9 cellular contexts compared by ENCODE assay signal in the genomic region with DNA sequence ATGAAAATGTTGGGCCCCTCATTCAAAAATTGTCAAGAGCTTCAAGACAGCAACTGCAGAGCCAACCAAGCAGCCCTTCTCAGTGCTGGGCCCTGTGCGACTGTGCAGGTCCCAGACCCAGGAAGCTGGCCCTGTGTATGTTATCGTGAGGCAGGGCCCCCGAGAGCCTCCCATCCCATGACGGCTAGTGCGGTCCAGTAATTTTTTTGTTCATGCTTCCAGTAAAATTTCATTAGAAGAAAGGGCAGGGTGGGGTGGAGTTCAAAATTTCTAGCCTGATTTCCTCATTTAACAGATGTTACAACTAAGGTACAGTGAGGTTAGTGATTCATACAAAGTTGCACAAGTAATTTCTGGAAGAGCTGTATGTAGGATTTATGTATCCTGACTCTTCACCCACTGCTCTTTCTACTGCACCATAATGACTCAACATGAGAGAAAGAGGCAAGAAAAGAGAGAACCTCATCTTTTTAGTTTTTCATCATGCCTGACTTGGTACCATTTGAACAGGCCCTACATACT.
DNase-seq lines count a peak whose midpoint lies in the region; ATAC-seq and TF ChIP-seq lines count a peak whose summit lies in the region.
"Had no signal": no experiment of that assay in that cellular context is flagged by ENCODE, and none has a peak within 500 bp of the region (broad histone marks: within the 10 kb centered on the region; RNA-seq: fewer than 3 reads in every experiment).

No MANE protein-coding gene starts in this region.

- CTCF ChIA-PET in T-cell (lab: Charles Lee) = interaction anchor here in 1 of 2 donors (0.6 kb wide), 1 partner anchor 1212 kb away, joined by 3 read pairs; no protein-coding TSS in a partner anchor

- ATAC-seq in GM21723 (IDR thresholded peaks at IDR 0.05; ENCODE audit: unreplicated experiment) = peak; percentile 57
- ATAC-seq in T-cell (replicated peaks in 1 of 4) = no peak

- H3K27me3 Mint-ChIP-seq in T-cell = no peaks in the 10 kb centered on the region

- H3K4me1 ChIP-seq in Peyer's patch (peaks cover 0 to 3% (median 0%) of the 10 kb centered on the region in 4 donors), subcutaneous abdominal adipose tissue (ENCODE audit: control insufficient read depth in 5 of 5, insufficient read depth in 5 of 5, low read length in 5 of 5) (peaks cover 0 to 21% (median 14%) of the 10 kb centered on the region in 5 donors)

- H3K4me1 Mint-ChIP-seq in T-cell = peaks cover 0 to 10% (median 5%) of the 10 kb centered on the region in 3 donors

- TF ChIP-seq CTCF in Peyer's patch (IDR thresholded peaks at IDR 0.05) (no peak), fibroblast of the aortic adventitia (IDR thresholded peaks at IDR 0.05; ENCODE audit: insufficient read depth, low read length) (no peak)

- DNase-seq in EH (ENCODE audit: low read depth) (peak; percentile 82), Peyer's patch (no peak), fibroblast of the aortic adventitia (ENCODE audit: low read depth) (peak; percentile 95), NCI-H2029 (lab: John Stamatoyannopoulos, UW) (no peak), T-cell (no peak), dermis blood vessel endothelial cell (no peak)
- DNase-seq: heart right ventricle had no signal

- POLR2A ChIA-PET in T-cell (lab: Charles Lee) = no interaction called here

- no peak overlapping the region for H3K4me3 ChIP-seq in Peyer's patch
- H3K4me3 ChIP-seq in fibroblast of the aortic adventitia (ENCODE audit: low read depth, low read length) = no peak overlapping the region
- H3K4me3 ChIP-seq in subcutaneous abdominal adipose tissue (ENCODE audit: low read depth in 1 of 5, low read length in 5 of 5) = no peak overlapping the region
- H3K4me3 ChIP-seq: heart right ventricle had no signal

- H3K27me3 ChIP-seq in Peyer's patch (no peaks in the 10 kb centered on the region), subcutaneous abdominal adipose tissue (ENCODE audit: control insufficient read depth in 5 of 5, insufficient read depth in 4 of 5, low read length in 5 of 5) (no peaks in the 10 kb centered on the region)
- H3K27me3 ChIP-seq: heart right ventricle had no signal

- TF ChIP-seq POLR2A in Peyer's patch (IDR thresholded peaks at IDR 0.05) = no peak

- no peak overlapping the region for H3K4me3 Mint-ChIP-seq in T-cell

- H3K27ac ChIP-seq in Peyer's patch = peak overlapping the region in 3 of 4 donors; percentile 7 to 39 (median 34)
- peak overlapping the region; percentile 92 for H3K27ac ChIP-seq in subcutaneous abdominal adipose tissue (ENCODE audit: low read depth, low read length)

- H3K9ac ChIP-seq in subcutaneous abdominal adipose tissue (ENCODE audit: low read length in 5 of 5) = peak overlapping the region in 3 of 5 donors; percentile 6 to 61 (median 52)

- H3K36me3 ChIP-seq in Peyer's patch (no peaks in the 10 kb centered on the region), subcutaneous abdominal adipose tissue (ENCODE audit: control insufficient read depth in 5 of 5, insufficient read depth in 5 of 5, low read length in 5 of 5) (peaks cover 7 to 27% (median 8%) of the 10 kb centered on the region in 5 donors)

- peak overlapping the region in 1 of 2 donors; percentile 28 for H3K27ac Mint-ChIP-seq in T-cell

- H3K9me3 Mint-ChIP-seq in T-cell = no peaks in the 10 kb centered on the region

- H3K36me3 Mint-ChIP-seq in T-cell = peaks cover 9% of the 10 kb centered on the region

- H3K9me3 ChIP-seq in Peyer's patch (no peaks in the 10 kb centered on the region), subcutaneous abdominal adipose tissue (ENCODE audit: control insufficient read depth in 5 of 5, low read length in 5 of 5) (no peaks in the 10 kb centered on the region)
- H3K9me3 ChIP-seq: heart right ventricle had no signal

Comparison
In these comparisons a context has a peak if more than half of its experiments do, and no peak if none do; other contexts are left out.
1. DNase-seq: peak in EH (single experiment) and fibroblast of the aortic adventitia (single experiment); none in Peyer's patch (0 of 3), NCI-H2029 (single experiment), T-cell (0 of 34) and dermis blood vessel endothelial cell (single experiment).